Comparison of ENCODE assay signal across 27 cellular contexts in the genomic region with DNA sequence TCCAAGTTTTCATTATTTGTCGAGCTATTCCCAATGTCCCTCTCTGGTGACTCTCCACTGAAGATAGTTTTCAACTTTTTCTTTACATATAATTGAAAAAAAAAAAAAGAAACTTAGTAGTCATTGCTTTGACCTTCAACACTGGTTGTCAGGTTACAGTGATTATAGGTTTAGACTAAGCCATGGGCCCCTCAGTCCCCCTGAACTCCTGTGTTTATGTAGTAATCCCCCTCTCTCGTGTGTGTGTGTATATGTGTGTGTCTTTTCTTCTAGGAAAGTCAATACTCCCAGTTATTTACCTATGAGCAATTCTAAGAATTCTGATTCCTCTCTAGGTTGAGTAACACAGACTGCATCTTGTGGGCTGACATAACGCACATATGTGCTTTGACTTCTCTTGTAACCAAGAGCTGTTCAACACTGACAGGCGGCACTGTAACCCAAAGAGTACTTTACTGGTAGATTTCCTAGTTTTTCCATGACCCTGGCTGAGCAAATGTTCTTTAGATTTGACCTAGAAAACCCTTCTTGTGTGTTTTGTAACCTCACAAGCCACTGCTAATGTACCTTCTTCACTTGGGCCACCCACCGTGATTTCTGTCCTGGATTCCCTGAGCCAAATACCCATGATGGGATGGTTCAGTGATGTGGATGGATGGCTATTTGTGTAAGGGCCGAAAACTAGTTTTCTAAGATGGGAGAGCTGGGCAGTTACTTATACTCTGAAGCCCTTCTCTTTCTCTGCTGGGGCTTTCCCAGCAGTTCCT. TPM values are rescaled to one million over a fixed set of nuclear protein-coding genes. Genes with fewer than 3 reads are reported as not detected.
DNase-seq lines count a peak whose midpoint lies in the region; ATAC-seq, FAIRE-seq and TF ChIP-seq lines count a peak whose summit lies in the region.
"Had no signal": no experiment of that assay in that cellular context is flagged by ENCODE, and none has a peak within 500 bp of the region (broad histone marks: within the 10 kb centered on the region; RNA-seq: fewer than 3 reads in every experiment).

No MANE protein-coding gene starts in this region.

- TF ChIP-seq EP300 in HepG2 (IDR thresholded peaks at IDR 0.05; ENCODE audit: low read depth in 2 of 2, low read length in 2 of 2) = no peak
- no peak for TF ChIP-seq EP300 in HepG2 (CRISPR knock-in tag; IDR thresholded peaks at IDR 0.05; ENCODE audit: borderline replicate concordance)

- no peaks in the 10 kb centered on the region; a peak in 1 of 5 replicates for H3K27me3 ChIP-seq in HepG2 (ENCODE audit: control insufficient read depth in 1 of 2, insufficient read depth in 2 of 2, low read length in 2 of 2)
- no peaks in the 10 kb centered on the region for H3K27me3 ChIP-seq in right lobe of liver
- H3K27me3 ChIP-seq: MG63, ovary, Peyer's patch, sigmoid colon, uterus had no signal

- no peak overlapping the region for H3K9ac ChIP-seq in HepG2 (ENCODE audit: insufficient read depth, low read depth, low read length)

- H3K9me3 Mint-ChIP-seq in activated naive CD8-positive, alpha-beta T cell treated with anti-CD3 and anti-CD28 coated beads, Interleukin-2, amount 10 ng/mL, durations not matched to agents 7 days and 5 days = no peaks in the 10 kb centered on the region
- no peaks in the 10 kb centered on the region for H3K9me3 Mint-ChIP-seq in naive thymus-derived CD8-positive, alpha-beta T cell
- H3K9me3 Mint-ChIP-seq: activated CD4-positive, alpha-beta memory T cell treated with anti-CD3 and anti-CD28 coated beads for 36 hours; CD14-positive monocyte; H9; natural killer cell treated with Interleukin-12 subunit alpha and Interleukin-12 subunit beta and Interleukin-15 and Interleukin-18, amount 100 ng/mL, for 72 hours; T-helper 2 cell treated with Interferon-gamma antibody and Interleukin-4, amounts not matched to agents 5 μg/mL and 100 μg/mL, for 36 hours had no signal

- in situ Hi-C loops in HepG2 (cut with HindIII; ENCODE audit: extremely low pct_ligation_motif_present, low pct_unique_long_range_greater_than_20kb) = no loop called here

- no peaks in the 10 kb centered on the region for H4K20me1 ChIP-seq in HepG2 (ENCODE audit: insufficient read depth, low read length)

- TF ChIP-seq CTCF in HepG2 (CRISPR knock-in tag; IDR thresholded peaks at IDR 0.05) (no peak), right lobe of liver (IDR thresholded peaks at IDR 0.05) (no peak)

- no peak for TF ChIP-seq RAD21 in HepG2 (CRISPR knock-in tag; IDR thresholded peaks at IDR 0.05)

- H3K4me1 ChIP-seq in HepG2 (ENCODE audit: insufficient read depth, low read length) (no peaks in the 10 kb centered on the region), right lobe of liver (no peaks in the 10 kb centered on the region)
- H3K4me1 ChIP-seq: Peyer's patch, uterus had no signal

- no TSS peak for BruUV-seq in HepG2 (replicated peaks; lab: Mats Ljungman, UMichigan)

- no peak overlapping the region for H3K4me3 ChIP-seq in HepG2 (replicated peaks in 1 of 3; ENCODE audit: insufficient read depth in 1 of 3, low read depth in 2 of 3, low read length in 3 of 3)
- H3K4me3 ChIP-seq in right lobe of liver = no peak overlapping the region
- H3K4me3 ChIP-seq: MG63, ovary, Peyer's patch, sigmoid colon, uterus had no signal

- no peaks in the 10 kb centered on the region for H3K79me2 ChIP-seq in HepG2 (ENCODE audit: insufficient read depth, low read length)

- H3K4me1 Mint-ChIP-seq in activated naive CD8-positive, alpha-beta T cell treated with anti-CD3 and anti-CD28 coated beads, Interleukin-2, amount 10 ng/mL, durations not matched to agents 7 days and 5 days = peaks cover 11% of the 10 kb centered on the region
- peaks cover 0 to 4% (median 2%) of the 10 kb centered on the region in 4 donors for H3K4me1 Mint-ChIP-seq in naive thymus-derived CD8-positive, alpha-beta T cell
- H3K4me1 Mint-ChIP-seq: CD14-positive monocyte had no signal

- no peak for FAIRE-seq in HepG2 (lab: Jason Lieb, UNC)
- FAIRE-seq: endometrium, G401.6, GM18507 had no signal

- H3K36me3 Mint-ChIP-seq in activated naive CD8-positive, alpha-beta T cell treated with anti-CD3 and anti-CD28 coated beads, Interleukin-2, amount 10 ng/mL, durations not matched to agents 7 days and 5 days = peaks cover 40% of the 10 kb centered on the region
- H3K36me3 Mint-ChIP-seq in naive thymus-derived CD8-positive, alpha-beta T cell = peaks cover 0 to 72% (median 23%) of the 10 kb centered on the region in 3 donors

- CTCF ChIA-PET in HepG2 (lab: Yijun Ruan, JAX; ENCODE audit: low intra/inter-chr PET ratio, low total read pairs) = no interaction called here

- no peaks in the 10 kb centered on the region for H3K27me3 Mint-ChIP-seq in activated naive CD8-positive, alpha-beta T cell treated with anti-CD3 and anti-CD28 coated beads, Interleukin-2, amount 10 ng/mL, durations not matched to agents 7 days and 5 days
- no peaks in the 10 kb centered on the region for H3K27me3 Mint-ChIP-seq in naive thymus-derived CD8-positive, alpha-beta T cell
- H3K27me3 Mint-ChIP-seq: activated CD4-positive, alpha-beta memory T cell treated with anti-CD3 and anti-CD28 coated beads for 36 hours; natural killer cell treated with Interleukin-12 subunit alpha and Interleukin-12 subunit beta and Interleukin-15 and Interleukin-18, amount 100 ng/mL, for 72 hours had no signal

- no peak overlapping the region for H3K4me3 Mint-ChIP-seq in activated naive CD8-positive, alpha-beta T cell treated with anti-CD3 and anti-CD28 coated beads, Interleukin-2, amount 10 ng/mL, durations not matched to agents 7 days and 5 days
- H3K4me3 Mint-ChIP-seq in naive thymus-derived CD8-positive, alpha-beta T cell = no peak overlapping the region
- H3K4me3 Mint-ChIP-seq: activated CD4-positive, alpha-beta memory T cell treated with anti-CD3 and anti-CD28 coated beads for 36 hours; CD14-positive monocyte; H9; natural killer cell treated with Interleukin-12 subunit alpha and Interleukin-12 subunit beta and Interleukin-15 and Interleukin-18, amount 100 ng/mL, for 72 hours; T-helper 2 cell treated with Interferon-gamma antibody and Interleukin-4, amounts not matched to agents 5 μg/mL and 100 μg/mL, for 36 hours had no signal

- 78% methylated on average over 6 of the region's 6 CpGs for WGBS in HepG2 (ENCODE audit: low lambda C conversion rate)
- WGBS in right lobe of liver (ENCODE audit: insufficient coverage, low coverage, low lambda C conversion rate, missing lambda C conversion rate) = 88% methylated on average over 6 of the region's 6 CpGs

- H3K27ac ChIP-seq in HepG2 (ENCODE audit: extremely low read length, insufficient read depth, low read length) = no peak overlapping the region
- no peak overlapping the region for H3K27ac ChIP-seq in right lobe of liver
- H3K27ac ChIP-seq: ovary, Peyer's patch, sigmoid colon, uterus had no signal

- POLR2A ChIA-PET in HepG2 (lab: Yijun Ruan, JAX) = no interaction called here
- POLR2A ChIA-PET in activated naive CD8-positive, alpha-beta T cell treated with anti-CD3 and anti-CD28 coated beads, Interleukin-2, amount 10 ng/mL, durations not matched to agents 7 days and 5 days (lab: Charles Lee) = no interaction called here
- POLR2A ChIA-PET in naive thymus-derived CD8-positive, alpha-beta T cell (lab: Charles Lee) = interaction anchor here (0.7 kb wide), 1 partner anchor 579 kb away, joined by 5 read pairs; no protein-coding TSS in a partner anchor

- intact Hi-C loops in HepG2 (cut with micrococcal nuclease; ENCODE audit: unreplicated experiment) (no loop called here), right lobe of liver (cut with DNase I) (no loop called here)

- H3K9me3 ChIP-seq in HepG2 (ENCODE audit: low read length) = no peaks in the 10 kb centered on the region
- H3K9me3 ChIP-seq in right lobe of liver = no peaks in the 10 kb centered on the region
- H3K9me3 ChIP-seq: MG63, ovary, Peyer's patch, sigmoid colon, uterus had no signal

- peak overlapping the region; percentile 42 for H3K27ac Mint-ChIP-seq in activated naive CD8-positive, alpha-beta T cell treated with anti-CD3 and anti-CD28 coated beads, Interleukin-2, amount 10 ng/mL, durations not matched to agents 7 days and 5 days
- H3K27ac Mint-ChIP-seq in naive thymus-derived CD8-positive, alpha-beta T cell = peak overlapping the region in 6 of 10 donors; percentile 8 to 63 (median 12)
- H3K27ac Mint-ChIP-seq: activated CD4-positive, alpha-beta memory T cell treated with anti-CD3 and anti-CD28 coated beads for 36 hours; H9; natural killer cell treated with Interleukin-12 subunit alpha and Interleukin-12 subunit beta and Interleukin-15 and Interleukin-18, amount 100 ng/mL, for 72 hours; T-helper 2 cell treated with Interferon-gamma antibody and Interleukin-4, amounts not matched to agents 5 μg/mL and 100 μg/mL, for 36 hours had no signal

- ATAC-seq in HepG2 = no peak
- ATAC-seq in right lobe of liver = no peak
- ATAC-seq in activated naive CD8-positive, alpha-beta T cell treated with anti-CD3 and anti-CD28 coated beads, Interleukin-2, amount 10 ng/mL, durations not matched to agents 7 days and 5 days (ENCODE audit: low read depth) = no peak
- no peak for ATAC-seq in naive thymus-derived CD8-positive, alpha-beta T cell
- ATAC-seq: left colon; natural killer cell treated with Interleukin-12 subunit alpha and Interleukin-12 subunit beta and Interleukin-15 and Interleukin-18, amount 100 ng/mL, for 72 hours had no signal

- TF ChIP-seq POLR2A in HepG2 (IDR thresholded peaks at IDR 0.05; ENCODE audit: insufficient read depth in 1 of 2, low read depth in 2 of 2, low read length in 2 of 2) (no peak), right lobe of liver (IDR thresholded peaks at IDR 0.05) (no peak)

- H2AFZ ChIP-seq in HepG2 (ENCODE audit: low read length) = no peak overlapping the region

- no peak overlapping the region for H3K4me2 ChIP-seq in HepG2 (ENCODE audit: low read depth, low read length)

- H3K36me3 ChIP-seq in HepG2 (replicated peaks in 1 of 2; ENCODE audit: control insufficient read depth in 1 of 2, insufficient read depth in 2 of 2, low read length in 2 of 2) (peaks cover 8 to 60% of the 10 kb centered on the region in 2 experiments; a peak in 4 of 5 replicates), right lobe of liver (peaks cover 0 to 35% (median 10%) of the 10 kb centered on the region in 4 donors)
- H3K36me3 ChIP-seq: ovary, uterus had no signal

- no peak for DNase-seq in HepG2 (ENCODE audit: low spot score)
- DNase-seq in right lobe of liver = no peak
- no peak for DNase-seq in activated naive CD8-positive, alpha-beta T cell treated with anti-CD3 and anti-CD28 coated beads, Interleukin-2, amount 10 ng/mL, durations not matched to agents 7 days and 5 days
- DNase-seq in naive thymus-derived CD8-positive, alpha-beta T cell = no peak
- DNase-seq in SW480 (ENCODE audit: low spot score) = no peak
- no peak for DNase-seq in hypothalamus (lab: John Stamatoyannopoulos, UW)
- DNase-seq in hepatic stellate cell (ENCODE audit: low spot score) = no peak
- DNase-seq: activated CD4-positive, alpha-beta memory T cell treated with anti-CD3 and anti-CD28 coated beads for 36 hours; activated T-cell treated with anti-CD3 and anti-CD28 coated beads for 4 hours; cortex of kidney; H9; left colon; MG63; NCI-H1436; NCI-H510A; ovary; Peyer's patch; sigmoid colon; stimulated activated CD8-positive, alpha-beta memory T cell treated with anti-CD3 and anti-CD28 coated beads, Interleukin-4, amount 100 ng/mL, for 48 hours; uterus had no signal

RNA-seq across cellular contexts. Expression of a gene that starts 15.0 kb away (rescaled TPM):
- total RNA-seq in HepG2 (2016; rRNA removed; fragmentation: Illumina TruSeq; extraction: Trizol) = not detected in 2 replicates
- total RNA-seq in HepG2 (2016; cell fraction: cytosol; rRNA removed; fragmentation: Illumina TruSeq; extraction: Trizol; ENCODE audit: low read depth) = not detected in 2 replicates
- total RNA-seq in HepG2 (2016; cell fraction: insoluble cytoplasmic fraction; rRNA removed; fragmentation: Illumina TruSeq; extraction: Trizol) = not detected in 2 replicates
- total RNA-seq in HepG2 (2016; cell fraction: membrane; rRNA removed; fragmentation: Illumina TruSeq; extraction: Trizol) = not detected in 2 replicates
- total RNA-seq in HepG2 (2016; cell fraction: nucleus; rRNA removed; fragmentation: Illumina TruSeq; extraction: Trizol) = not detected in 2 replicates
- not detected in 2 replicates for polyA plus RNA-seq in HepG2 (2011; rRNA removed)
- not detected in 2 replicates for polyA plus RNA-seq in HepG2 (2011; cell fraction: cytosol; rRNA removed)
- polyA plus RNA-seq in HepG2 (2011; cell fraction: nucleus; rRNA removed) = not detected in 2 replicates
- not detected in 2 replicates for polyA plus RNA-seq in HepG2 (2012)
- polyA plus RNA-seq in HepG2 (2016; cell fraction: cytosol; fragmentation: Illumina TruSeq; extraction: Trizol; ENCODE audit: low read depth) = not detected in 2 replicates
- polyA plus RNA-seq in HepG2 (2016; cell fraction: insoluble cytoplasmic fraction; fragmentation: Illumina TruSeq; extraction: Trizol; ENCODE audit: low read depth) = not detected in 2 replicates
- polyA plus RNA-seq in HepG2 (2016; cell fraction: membrane; fragmentation: Illumina TruSeq; extraction: Trizol; ENCODE audit: low read depth) = not detected in 2 replicates
- not detected in 2 replicates for polyA plus RNA-seq in HepG2 (2016; cell fraction: nucleus; fragmentation: Illumina TruSeq; extraction: Trizol; ENCODE audit: insufficient read depth, low read depth)
- polyA minus RNA-seq in HepG2 (2011; rRNA and poly(A)+ RNA removed; ENCODE audit: low replicate concordance) = not detected in 2 replicates
- polyA minus RNA-seq in HepG2 (2011; cell fraction: cytosol; rRNA and poly(A)+ RNA removed) = not detected in 2 replicates
- not detected in 2 replicates for polyA minus RNA-seq in HepG2 (2011; cell fraction: nucleus; rRNA and poly(A)+ RNA removed)
- total RNA-seq in right lobe of liver = not detected
- not detected for total RNA-seq in activated naive CD8-positive, alpha-beta T cell treated with anti-CD3 and anti-CD28 coated beads, Interleukin-2, amount 10 ng/mL, durations not matched to agents 7 days and 5 days
- total RNA-seq in naive thymus-derived CD8-positive, alpha-beta T cell = not detected
- polyA plus RNA-seq in naive thymus-derived CD8-positive, alpha-beta T cell = not detected
- total RNA-seq: activated CD4-positive, alpha-beta memory T cell treated with anti-CD3 and anti-CD28 coated beads for 36 hours; glomerular endothelial cell; H9; left colon; natural killer cell treated with Interleukin-12 subunit alpha and Interleukin-12 subunit beta and Interleukin-15 and Interleukin-18, amount 100 ng/mL, for 72 hours; Peyer's patch; sigmoid colon had no signal
- polyA plus RNA-seq: CD14-positive monocyte, sigmoid colon had no signal

RNA-seq across cellular contexts. Expression of a gene that starts 15.0 kb away (rescaled TPM):
- 7.9 and 14.0 TPM in 2 replicates for total RNA-seq in HepG2 (2016; rRNA removed; fragmentation: Illumina TruSeq; extraction: Trizol)
- total RNA-seq in HepG2 (2016; cell fraction: cytosol; rRNA removed; fragmentation: Illumina TruSeq; extraction: Trizol; ENCODE audit: low read depth) = 2.3 and 2.6 TPM in 2 replicates
- 8.7 and 13.3 TPM in 2 replicates for total RNA-seq in HepG2 (2016; cell fraction: insoluble cytoplasmic fraction; rRNA removed; fragmentation: Illumina TruSeq; extraction: Trizol)
- 5.1 TPM in 2 replicates for total RNA-seq in HepG2 (2016; cell fraction: membrane; rRNA removed; fragmentation: Illumina TruSeq; extraction: Trizol)
- 15.7 and 18.7 TPM in 2 replicates for total RNA-seq in HepG2 (2016; cell fraction: nucleus; rRNA removed; fragmentation: Illumina TruSeq; extraction: Trizol)
- 13.5 and 15.5 TPM in 2 replicates for polyA plus RNA-seq in HepG2 (2011; rRNA removed)
- polyA plus RNA-seq in HepG2 (2011; cell fraction: cytosol; rRNA removed) = 7.4 and 8.0 TPM in 2 replicates
- polyA plus RNA-seq in HepG2 (2011; cell fraction: nucleus; rRNA removed) = 38.3 and 39.4 TPM in 2 replicates
- polyA plus RNA-seq in HepG2 (2012) = 6.4 and 7.7 TPM in 2 replicates
- 2.2 TPM in 2 replicates for polyA plus RNA-seq in HepG2 (2016; cell fraction: cytosol; fragmentation: Illumina TruSeq; extraction: Trizol; ENCODE audit: low read depth)
- polyA plus RNA-seq in HepG2 (2016; cell fraction: insoluble cytoplasmic fraction; fragmentation: Illumina TruSeq; extraction: Trizol; ENCODE audit: low read depth) = 6.6 and 6.8 TPM in 2 replicates
- polyA plus RNA-seq in HepG2 (2016; cell fraction: membrane; fragmentation: Illumina TruSeq; extraction: Trizol; ENCODE audit: low read depth) = 3.8 and 4.2 TPM in 2 replicates
- 24.1 and 25.1 TPM in 2 replicates for polyA plus RNA-seq in HepG2 (2016; cell fraction: nucleus; fragmentation: Illumina TruSeq; extraction: Trizol; ENCODE audit: insufficient read depth, low read depth)
- polyA minus RNA-seq in HepG2 (2011; rRNA and poly(A)+ RNA removed; ENCODE audit: low replicate concordance) = 30.9 and 54.6 TPM in 2 replicates
- polyA minus RNA-seq in HepG2 (2011; cell fraction: cytosol; rRNA and poly(A)+ RNA removed) = 6.9 and 7.9 TPM in 2 replicates
- polyA minus RNA-seq in HepG2 (2011; cell fraction: nucleus; rRNA and poly(A)+ RNA removed) = 45.6 and 57.7 TPM in 2 replicates
- 10 to 100 TPM in 5 of 6 experiments, 1 to 10 TPM in 1; 9.4 to 15.3 (median 10.6) TPM for total RNA-seq in right lobe of liver
- total RNA-seq in activated naive CD8-positive, alpha-beta T cell treated with anti-CD3 and anti-CD28 coated beads, Interleukin-2, amount 10 ng/mL, durations not matched to agents 7 days and 5 days = 10 to 100 TPM; 16.8 to 17.7 TPM
- 10 to 100 TPM; 20.9 to 25.7 TPM for total RNA-seq in naive thymus-derived CD8-positive, alpha-beta T cell
- 10 to 100 TPM in 2 of 3 donors, 1 to 10 TPM in 1; 8.5 to 11.3 (median 11.0) TPM for polyA plus RNA-seq in naive thymus-derived CD8-positive, alpha-beta T cell
